In the genomic region with DNA sequence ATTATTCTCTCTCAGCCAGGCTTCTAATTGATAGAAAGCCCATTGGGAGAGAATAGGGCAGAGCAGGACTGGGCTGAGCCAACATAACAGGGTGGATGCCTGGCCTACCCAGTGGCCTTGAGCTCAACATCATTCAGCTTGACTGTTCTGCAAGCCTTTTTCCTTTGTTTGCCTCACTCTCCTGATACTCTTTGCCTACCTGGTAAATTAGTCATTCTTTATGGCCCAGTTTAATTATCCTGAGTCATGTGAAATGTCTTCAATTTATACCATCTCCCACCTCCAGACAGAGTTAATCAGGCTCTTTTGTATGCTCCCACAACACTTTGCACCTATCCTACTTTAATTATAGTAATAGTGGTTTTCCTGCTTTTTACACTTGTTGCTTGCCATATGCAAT, we compare ENCODE assay signal across 16 cellular contexts. TPM values are rescaled to one million over a fixed set of nuclear protein-coding genes. Genes with fewer than 3 reads are reported as not detected.
DNase-seq lines count a peak whose midpoint lies in the region; ATAC-seq and TF ChIP-seq lines count a peak whose summit lies in the region.
"Had no signal": no experiment of that assay in that cellular context is flagged by ENCODE, and none has a peak within 500 bp of the region (broad histone marks: within the 10 kb centered on the region; RNA-seq: fewer than 3 reads in every experiment).

No MANE protein-coding gene starts in this region.

- no peaks in the 10 kb centered on the region for H3K9me3 ChIP-seq in osteoblast (ENCODE audit: low read depth, low read length)
- H3K9me3 ChIP-seq: A549, HAP-1 had no signal

- no peak overlapping the region for H3K27ac ChIP-seq in foreskin keratinocyte
- no peak overlapping the region for H3K27ac ChIP-seq in osteoblast (ENCODE audit: low read depth, low read length)
- H3K27ac ChIP-seq: A549 had no signal

- H3K4me2 ChIP-seq in osteoblast (ENCODE audit: insufficient read depth, low read length): no peak overlapping the region
- H3K4me2 ChIP-seq: A549 had no signal

- no peaks in the 10 kb centered on the region for H4K20me1 ChIP-seq in osteoblast (ENCODE audit: insufficient read depth, low read length)

- H3K79me2 ChIP-seq in osteoblast (ENCODE audit: insufficient read depth, low read length): no peaks in the 10 kb centered on the region

- H2AFZ ChIP-seq in osteoblast (ENCODE audit: low read length): no peak overlapping the region

- H3K4me1 ChIP-seq in foreskin keratinocyte: no peaks in the 10 kb centered on the region
- H3K4me1 ChIP-seq in osteoblast (ENCODE audit: insufficient read depth, low read length): no peaks in the 10 kb centered on the region
- H3K4me1 ChIP-seq: A549, HAP-1 had no signal

- no peak overlapping the region for H3K4me3 ChIP-seq in osteoblast (ENCODE audit: insufficient read depth, low read length)
- H3K4me3 ChIP-seq: A549, HAP-1 had no signal

- DNase-seq in NCI-H69 (lab: John Stamatoyannopoulos, UW) (peak; percentile 45), SW480 (ENCODE audit: low spot score) (peak; percentile 21), foreskin keratinocyte (peak; percentile 40 to 70), NK-92 (lab: John Stamatoyannopoulos, UW; ENCODE audit: unreplicated experiment) (no peak), osteoblast (ENCODE audit: insufficient read length, low spot score, missing footprints) (no peak)
- DNase-seq: CD8-positive, alpha-beta T cell; COR-L47; DND-41; GF-D8 had no signal

- ATAC-seq in foreskin keratinocyte: peak; percentile 76
- ATAC-seq in HG03432 (IDR thresholded peaks at IDR 0.05; ENCODE audit: unreplicated experiment): no peak
- ATAC-seq: A549; CD8-positive, alpha-beta T cell had no signal

- TF ChIP-seq CTCF in foreskin keratinocyte (conservative IDR thresholded peaks at IDR 0.05) (no peak), osteoblast (IDR thresholded peaks at IDR 0.05; ENCODE audit: extremely low read depth, low read depth, low read length) (no peak)

- H3K27me3 ChIP-seq in foreskin keratinocyte (peaks cover 7% of the 10 kb centered on the region), osteoblast (ENCODE audit: insufficient read depth, low read length) (no peaks in the 10 kb centered on the region)

- no peaks in the 10 kb centered on the region for H3K36me3 ChIP-seq in osteoblast (ENCODE audit: insufficient read depth, low read length)
- H3K36me3 ChIP-seq: HAP-1 had no signal

RNA-seq across cellular contexts. Expression of gene GLRA1, which starts 13.6 kb away (rescaled TPM):
- total RNA-seq in foreskin keratinocyte (not detected in 2 replicates), osteoblast (not detected in 2 replicates)
- polyA plus RNA-seq in foreskin keratinocyte: not detected in 2 replicates
- total RNA-seq: CD8-positive, alpha-beta T cell; H1; HFFc6 had no signal
- polyA plus RNA-seq: A549, BJ, CD14-positive monocyte, H1 had no signal

Comparison
In these comparisons a context has a peak if more than half of its experiments do, and no peak if none do; other contexts are left out.
1. DNase-seq: peak in NCI-H69 (single experiment), SW480 (single experiment) and foreskin keratinocyte (2 of 2); none in NK-92 (single experiment) and osteoblast (single experiment).